8 cellular contexts compared by ENCODE assay signal in the genomic region with DNA sequence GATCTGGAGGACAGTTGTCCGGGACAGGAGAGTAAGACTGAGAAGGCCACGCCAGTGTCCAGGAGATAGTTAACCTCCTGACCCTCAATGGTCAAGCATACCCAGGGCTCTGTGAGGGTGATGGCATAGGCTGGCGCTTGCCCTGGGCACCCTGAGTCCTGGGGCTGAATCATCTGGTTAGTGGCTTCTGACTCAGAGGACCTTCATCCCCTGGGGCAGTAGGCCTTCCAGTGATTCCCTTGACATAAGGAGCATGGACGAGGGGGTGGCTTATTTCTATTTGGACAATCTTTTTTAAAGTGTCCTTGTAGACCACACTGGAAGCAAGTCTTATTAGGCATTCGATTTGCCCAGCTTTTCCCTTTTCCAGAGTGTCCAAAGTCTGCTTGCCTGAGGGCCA.
DNase-seq lines count a peak whose midpoint lies in the region; ATAC-seq and TF ChIP-seq lines count a peak whose summit lies in the region.
"Not testable (repeated sequence)": the region's sequence is repeated elsewhere in the genome, so short reads cannot be mapped to it uniquely, and the experiment has no call there.

No MANE protein-coding gene starts in this region.

- H3K4me1 ChIP-seq in GM23248 (ENCODE audit: insufficient read depth); PC-3 (ENCODE audit: insufficient read depth, low read length): not testable (repeated sequence)
- peaks cover 15% of the 10 kb centered on the region for H3K4me1 ChIP-seq in endodermal cell (ENCODE audit: control insufficient read depth, insufficient read depth, low read length)

- H4K20me1 ChIP-seq in GM23248 (ENCODE audit: insufficient read depth); PC-3 (ENCODE audit: low read length): not testable (repeated sequence)

- H3K36me3 Mint-ChIP-seq in MCF 10A (ENCODE audit: insufficient read depth, unreplicated experiment) = not testable (repeated sequence)
- peaks cover 34% of the 10 kb centered on the region for H3K36me3 Mint-ChIP-seq in endodermal cell (ENCODE audit: low read depth)

- not testable (repeated sequence) for H3K9me3 Mint-ChIP-seq in MCF 10A (ENCODE audit: unreplicated experiment); endodermal cell

- H3K79me2 ChIP-seq in GM23248 (ENCODE audit: insufficient read depth); PC-3 (ENCODE audit: low read length): not testable (repeated sequence)

- H3K27me3 ChIP-seq in GM23248 (replicated peaks; ENCODE audit: insufficient read depth); PC-3 (ENCODE audit: low read length); endodermal cell (ENCODE audit: control insufficient read depth, insufficient read depth, low read length, poor library complexity, severe bottlenecking): not testable (repeated sequence)

- not testable (repeated sequence) for ATAC-seq in PC-3

- not testable (repeated sequence) for H3K27me3 Mint-ChIP-seq in MCF 10A (ENCODE audit: insufficient read depth, unreplicated experiment); endodermal cell (ENCODE audit: insufficient read depth)

- not testable (repeated sequence) for TF ChIP-seq CTCF in PC-3 (conservative IDR thresholded peaks at IDR 0.05; ENCODE audit: low read depth, low read length); MCF 10A (IDR thresholded peaks at IDR 0.05; ENCODE audit: unreplicated experiment); endodermal cell (conservative IDR thresholded peaks at IDR 0.05)

- H3K27ac Mint-ChIP-seq in MCF 10A (ENCODE audit: low read depth, unreplicated experiment); endodermal cell: not testable (repeated sequence)

- not testable (repeated sequence) for H3K4me2 ChIP-seq in GM23248 (ENCODE audit: unreplicated experiment); PC-3 (ENCODE audit: low read length)

- H3K9ac ChIP-seq in GM23248; PC-3 (ENCODE audit: low read length); endodermal cell (ENCODE audit: extremely low read depth, low read length, poor library complexity, severe bottlenecking): not testable (repeated sequence)

- H3K9me2 ChIP-seq in GM23248 (ENCODE audit: insufficient read depth); PC-3 (replicated peaks; ENCODE audit: low read length): not testable (repeated sequence)

- not testable (repeated sequence) for H3K9me3 ChIP-seq in GM23248 (ENCODE audit: low read depth); PC-3 (ENCODE audit: low read length); endodermal cell (ENCODE audit: control insufficient read depth, low read length)

- not testable (repeated sequence) for H3K36me3 ChIP-seq in GM23248 (ENCODE audit: low read depth); PC-3 (ENCODE audit: low read depth, low read length); endodermal cell (ENCODE audit: control insufficient read depth, insufficient read depth, low read length)

- DNase-seq in EL (peak; percentile 27), GM23248 (peak; percentile 26), M059J (ENCODE audit: low read depth) (peak; percentile 90), PC-3 (peak; percentile 61), RPMI7951 (ENCODE audit: low read depth) (peak; percentile 36), MCF 10A (ENCODE audit: unreplicated experiment) (peak; percentile 15), renal cortical epithelial cell (ENCODE audit: low read depth) (peak; percentile 44)
- not testable (repeated sequence) for DNase-seq in endodermal cell

- intact Hi-C loops in PC-3 (cut with micrococcal nuclease) = not testable (repeated sequence)
- intact Hi-C loops in MCF 10A (cut with micrococcal nuclease) = loop anchor here (10.0 kb wide), 2 partner anchors 294 to 576 kb away; a partner anchor contains a TSS

- not testable (repeated sequence) for BruUV-seq in PC-3 (replicated peaks; lab: Mats Ljungman, UMichigan); MCF 10A (replicated peaks; lab: Mats Ljungman, UMichigan)

- CTCF ChIA-PET in PC-3 (lab: Charles Lee) (interaction anchor here (0.5 kb wide), 1 partner anchor 517 kb away, joined by 3 read pairs; no protein-coding TSS in a partner anchor), MCF 10A (lab: Yijun Ruan, JAX) (interaction anchor here (0.6 kb wide), 1 partner anchor 1224 kb away, joined by 4 read pairs; no protein-coding TSS in a partner anchor)

- not testable (repeated sequence) for H3K27ac ChIP-seq in GM23248; endodermal cell (ENCODE audit: low read depth, low read length)
- H3K27ac ChIP-seq in PC-3 (ENCODE audit: low read length) = peak overlapping the region; percentile 13; the same call in 1 of the 2 replicates

- H2AFZ ChIP-seq in GM23248; PC-3 (ENCODE audit: low read length): not testable (repeated sequence)

- not testable (repeated sequence) for H3K4me3 Mint-ChIP-seq in MCF 10A (ENCODE audit: unreplicated experiment)
- peak overlapping the region; percentile 27 for H3K4me3 Mint-ChIP-seq in endodermal cell

- not testable (repeated sequence) for H3K4me3 ChIP-seq in GM23248; PC-3 (ENCODE audit: low read length); endodermal cell (ENCODE audit: low read length)

- H3K4me1 Mint-ChIP-seq in MCF 10A (ENCODE audit: insufficient read depth, unreplicated experiment) = not testable (repeated sequence)
- H3K4me1 Mint-ChIP-seq in endodermal cell = peaks cover 49% of the 10 kb centered on the region

- in situ Hi-C loops in GM23248 (cut with MboI) = loop anchor here (10.0 kb wide), 1 partner anchor 236 kb away; no protein-coding TSS in a partner anchor

- not testable (repeated sequence) for H3F3A ChIP-seq in GM23248 (ENCODE audit: insufficient read depth); PC-3 (ENCODE audit: low read length, unreplicated experiment)

- 37 to 44% methylated on average over 5 of the region's 5 CpGs for WGBS in GM23248 (ENCODE audit: low coverage in 1 of 2, low lambda C conversion rate in 2 of 2, missing lambda C conversion rate in 2 of 2), 2 experiments
- 94 to 96% methylated on average over 5 of the region's 5 CpGs for WGBS in endodermal cell (ENCODE audit: insufficient coverage in 1 of 2, insufficient read length in 1 of 2), 2 experiments

- POLR2A ChIA-PET in PC-3 (lab: Charles Lee; ENCODE audit: unreplicated experiment); MCF 10A (lab: Yijun Ruan, JAX): not testable (repeated sequence)
